In genomic region chr5:10335711-10336470, GRCh38 we compare ENCODE assay signal across 15 cellular contexts.
"Had no signal": no experiment of that assay in that cellular context is flagged by ENCODE, and none has a peak within 500 bp of the region (broad histone marks: within the 10 kb centered on the region; RNA-seq: fewer than 3 reads in every experiment).

No MANE protein-coding gene starts in this region.

- H3K36me3 ChIP-seq: brain microvascular endothelial cell, ovary had no signal

- FAIRE-seq: endometrium had no signal

- H3K9me3 ChIP-seq: ovary, testis had no signal

- H3K27me3 ChIP-seq: brain microvascular endothelial cell, ovary, testis had no signal

- H3K27ac Mint-ChIP-seq: activated CD4-positive, alpha-beta T cell treated with anti-CD3 and anti-CD28 coated beads, Interleukin-2, amount 10 ng/mL, durations not matched to agents 7 days and 5 days; activated naive CD4-positive, alpha-beta T cell treated with anti-CD3 and anti-CD28 coated beads, Interleukin-2, amount 50 U/mL, for 72 hours; nephron progenitor cell; stimulated activated naive CD8-positive, alpha-beta T cell treated with anti-CD3 and anti-CD28 coated beads, Interleukin-15, Interleukin-2, amounts not matched to agents 100 ng/mL and 50 ng/mL, for 24 hours; T-helper 1 cell treated with Interleukin-12 subunit alpha and Interleukin-12 subunit beta and Interleukin-4 antibody, amounts not matched to agents 30 μg/mL and 1 μg/mL, for 36 hours had no signal

- ATAC-seq: activated naive CD4-positive, alpha-beta T cell treated with anti-CD3 and anti-CD28 coated beads, Interleukin-2, amount 50 U/mL, for 72 hours; activated T-cell treated with anti-CD3 and anti-CD28 coated beads, Interleukin-2, amount 50 U/mL, for 4 hours; esophagus mucosa had no signal

- DNase-seq: activated CD4-positive, alpha-beta T cell treated with anti-CD3 and anti-CD28 coated beads, Interleukin-2, amount 10 ng/mL, durations not matched to agents 7 days and 5 days; activated effector memory CD4-positive, alpha-beta T cell treated with anti-CD3 and anti-CD28 coated beads, Interleukin-2, amount 50 U/mL, for 16 hours; activated T-cell treated with anti-CD3 and anti-CD28 coated beads, Interleukin-2, amount 50 U/mL, for 4 hours; amygdala; brain microvascular endothelial cell; nephron progenitor cell; ovary; stimulated activated CD4-positive, alpha-beta T cell treated with anti-CD3 and anti-CD28 coated beads, Interleukin-15, amount 100 ng/mL, for 24 hours; stimulated activated CD4-positive, alpha-beta T cell treated with anti-CD3 and anti-CD28 coated beads, Interleukin-4, amount 100 ng/mL, for 24 hours; testis had no signal

- H3K27ac ChIP-seq: brain microvascular endothelial cell, ovary, testis had no signal

- H3K4me3 Mint-ChIP-seq: activated CD4-positive, alpha-beta T cell treated with anti-CD3 and anti-CD28 coated beads, Interleukin-2, amount 10 ng/mL, durations not matched to agents 7 days and 5 days; activated T-cell treated with anti-CD3 and anti-CD28 coated beads, Interleukin-2, amount 50 U/mL, for 4 hours; nephron progenitor cell; stimulated activated naive CD8-positive, alpha-beta T cell treated with anti-CD3 and anti-CD28 coated beads, Interleukin-15, Interleukin-2, amounts not matched to agents 100 ng/mL and 50 ng/mL, for 24 hours; T-helper 1 cell treated with Interleukin-12 subunit alpha and Interleukin-12 subunit beta and Interleukin-4 antibody, amounts not matched to agents 30 μg/mL and 1 μg/mL, for 36 hours had no signal

- H3K4me3 ChIP-seq: ovary, testis had no signal

- H3K9me3 Mint-ChIP-seq: activated CD4-positive, alpha-beta T cell treated with anti-CD3 and anti-CD28 coated beads, Interleukin-2, amount 10 ng/mL, durations not matched to agents 7 days and 5 days; activated naive CD4-positive, alpha-beta T cell treated with anti-CD3 and anti-CD28 coated beads, Interleukin-2, amount 50 U/mL, for 72 hours; activated T-cell treated with anti-CD3 and anti-CD28 coated beads, Interleukin-2, amount 50 U/mL, for 4 hours; stimulated activated naive CD8-positive, alpha-beta T cell treated with anti-CD3 and anti-CD28 coated beads, Interleukin-15, Interleukin-2, amounts not matched to agents 100 ng/mL and 50 ng/mL, for 24 hours; T-helper 1 cell treated with Interleukin-12 subunit alpha and Interleukin-12 subunit beta and Interleukin-4 antibody, amounts not matched to agents 30 μg/mL and 1 μg/mL, for 36 hours had no signal
